ENCODE assay signal across 8 cellular contexts in the genomic region with DNA sequence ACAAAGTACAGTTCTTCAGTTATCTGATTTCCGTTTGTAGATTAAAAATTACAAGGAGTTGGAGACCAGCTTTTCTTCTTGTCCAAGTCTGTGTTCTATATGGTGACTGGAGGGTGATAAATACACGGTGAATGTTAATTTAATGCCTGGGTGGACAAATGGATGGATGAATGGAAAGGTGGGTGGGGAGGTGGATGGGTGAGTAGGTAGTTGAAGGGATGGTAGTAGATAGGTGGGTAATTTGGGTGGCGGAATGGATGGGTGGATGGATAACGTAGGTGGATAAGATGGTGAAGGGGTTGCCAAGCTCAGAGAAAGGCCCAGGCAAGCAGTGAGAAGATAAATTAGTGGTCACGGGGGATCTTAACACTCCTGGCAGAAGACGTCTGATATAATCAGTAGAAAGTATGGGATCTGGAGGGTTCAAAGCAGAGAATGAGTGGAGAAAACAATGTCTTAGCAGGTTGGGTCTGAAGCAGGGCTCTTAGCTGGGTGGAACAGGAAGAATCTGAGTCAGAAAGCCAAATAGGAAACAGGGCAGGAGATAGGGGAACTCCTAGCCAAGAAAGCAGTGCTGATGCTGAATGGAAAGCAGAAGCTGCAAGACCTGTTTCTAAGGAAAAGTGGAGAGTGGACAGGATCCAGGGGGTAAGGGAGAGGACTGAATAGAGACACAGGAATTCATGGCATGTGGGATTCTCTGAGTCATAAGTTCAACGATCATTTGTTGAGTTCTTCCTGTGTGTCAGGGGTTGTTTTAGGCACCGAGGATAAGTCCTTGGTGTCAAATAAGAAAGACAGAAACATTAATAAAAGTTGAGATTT.
A peak's percentile ranks its signal among the peaks of the same experiment; 100 is the strongest.
DNase-seq lines count a peak whose midpoint lies in the region; ATAC-seq, FAIRE-seq and TF ChIP-seq lines count a peak whose summit lies in the region.

No MANE protein-coding gene starts in this region.

- 75% methylated on average over 8 of the region's 8 CpGs for WGBS in sigmoid colon, 2 donors

- FAIRE-seq in GM12892 (lab: Jason Lieb, UNC) (peak; percentile 84), D721Med (lab: Jason Lieb, UNC) (no peak)

- TF ChIP-seq CTCF in sigmoid colon (IDR thresholded peaks at IDR 0.05) (no peak), colonic mucosa (IDR thresholded peaks at IDR 0.05) (no peak), D721Med (IDR thresholded peaks at IDR 0.05; ENCODE audit: insufficient read depth, missing control alignments) (no peak)

- no peak for TF ChIP-seq POLR2A in GM12892 (IDR thresholded peaks at IDR 0.05; ENCODE audit: low read depth, low read length)
- TF ChIP-seq POLR2A in sigmoid colon (IDR thresholded peaks at IDR 0.05): no peak

- no peak for DNase-seq in GM12892 (ENCODE audit: insufficient read length)
- peak; percentile 94 for DNase-seq in RKO (ENCODE audit: low spot score)
- peak; percentile 91 for DNase-seq in fibroblast of peridontal ligament (ENCODE audit: extremely low read depth)
- DNase-seq in sigmoid colon: no peak
- DNase-seq in colonic mucosa: no peak
- DNase-seq in stimulated activated CD4-positive, alpha-beta T cell treated with anti-CD3 and anti-CD28 coated beads, Interleukin-1b, Interleukin-23, amount 100 ng/mL, for 48 hours: no peak
- no peak for DNase-seq in D721Med (ENCODE audit: insufficient read length, low spot score)

- H3K36me3 ChIP-seq in sigmoid colon (no peaks in the 10 kb centered on the region), colonic mucosa (no peaks in the 10 kb centered on the region)

- H3K9me3 ChIP-seq in sigmoid colon: no peaks in the 10 kb centered on the region
- H3K9me3 ChIP-seq in colonic mucosa: no peaks in the 10 kb centered on the region

- ATAC-seq in HG03520 (IDR thresholded peaks at IDR 0.05; ENCODE audit: unreplicated experiment): no peak

- H3K4me1 ChIP-seq in sigmoid colon (peaks cover 0 to 25% (median 20%) of the 10 kb centered on the region in 4 donors), colonic mucosa (no peaks in the 10 kb centered on the region)

- no peak overlapping the region for H3K9ac ChIP-seq in colonic mucosa (ENCODE audit: low read depth in 2 of 2, low read length in 2 of 2)

- TF ChIP-seq EP300 in sigmoid colon (IDR thresholded peaks at IDR 0.05): no peak

- H3K27ac ChIP-seq in sigmoid colon: peak overlapping the region in 3 of 4 donors; percentile 21 to 35 (median 30)
- no peak overlapping the region for H3K27ac ChIP-seq in colonic mucosa

- intact Hi-C loops in sigmoid colon (cut with DNase I) (loop anchor here (10.0 kb wide), 1 partner anchor 98 kb away; no protein-coding TSS in a partner anchor), colonic mucosa (cut with DNase I) (no loop called here)

- no peaks in the 10 kb centered on the region for H3K27me3 ChIP-seq in sigmoid colon
- H3K27me3 ChIP-seq in colonic mucosa: no peaks in the 10 kb centered on the region

- H3K4me3 ChIP-seq in sigmoid colon (no peak overlapping the region), colonic mucosa (no peak overlapping the region)

Comparison
In these comparisons a context has a peak if more than half of its experiments do, and no peak if none do; other contexts are left out.
1. DNase-seq: peak in RKO (single experiment) and fibroblast of peridontal ligament (single experiment); none in GM12892 (single experiment), sigmoid colon (single experiment), colonic mucosa (single experiment), stimulated activated CD4-positive, alpha-beta T cell treated with anti-CD3 and anti-CD28 coated beads, Interleukin-1b, Interleukin-23, amount 100 ng/mL, for 48 hours (single experiment) and D721Med (single experiment).